10 cellular contexts compared by ENCODE assay signal in the genomic region with DNA sequence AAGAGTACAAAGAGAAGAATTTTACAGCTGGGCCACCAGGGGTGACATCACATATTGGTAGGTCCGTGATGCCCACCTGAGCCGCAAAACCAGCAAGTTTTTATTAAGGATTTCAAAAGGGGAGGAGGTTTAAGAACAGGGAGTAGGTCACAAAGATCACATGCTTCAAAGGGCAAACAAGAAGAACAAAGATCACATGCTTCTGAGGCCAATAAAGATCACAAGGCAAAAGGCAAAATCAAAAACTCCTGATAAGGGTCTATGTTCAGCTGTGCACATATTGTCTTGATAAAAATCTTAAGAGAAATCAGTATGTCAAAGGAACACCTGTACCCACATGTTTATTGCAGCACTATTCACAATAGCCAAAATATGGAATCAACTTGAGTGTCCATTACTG. TPM values are rescaled to one million over a fixed set of nuclear protein-coding genes. Genes with fewer than 3 reads are reported as not detected.
DNase-seq lines count a peak whose midpoint lies in the region; ATAC-seq and TF ChIP-seq lines count a peak whose summit lies in the region.
"Not testable (repeated sequence)": the region's sequence is repeated elsewhere in the genome, so short reads cannot be mapped to it uniquely, and the experiment has no call there.
"Had no signal": no experiment of that assay in that cellular context is flagged by ENCODE, and none has a peak within 500 bp of the region (broad histone marks: within the 10 kb centered on the region; RNA-seq: fewer than 3 reads in every experiment).

No MANE protein-coding gene starts in this region.

- H3K27me3 Mint-ChIP-seq in endodermal cell (ENCODE audit: insufficient read depth), result not testable (repeated sequence)

- not testable (repeated sequence) for H3K4me1 ChIP-seq in endodermal cell (ENCODE audit: control insufficient read depth, insufficient read depth, low read length)
- peaks cover 0 to 57% (median 16%) of the 10 kb centered on the region in 4 donors for H3K4me1 ChIP-seq in right lobe of liver
- peaks cover 0 to 64% (median 29%) of the 10 kb centered on the region in 4 donors for H3K4me1 ChIP-seq in transverse colon

- not testable (repeated sequence) for H3K27ac Mint-ChIP-seq in endodermal cell

- TF ChIP-seq EP300 in transverse colon (IDR thresholded peaks at IDR 0.05; ENCODE audit: low read depth), result not testable (repeated sequence)

- WGBS in endodermal cell (ENCODE audit: insufficient coverage in 1 of 2, insufficient read length in 1 of 2), 2 experiments, result 91 to 93% methylated on average over 2 of the region's 2 CpGs
- whole genome bisulfite sequencing in right lobe of liver (ENCODE audit: insufficient coverage, low coverage, low lambda C conversion rate, missing lambda C conversion rate), result 22% methylated on average over 2 of the region's 2 CpGs
- WGBS in transverse colon (ENCODE audit: low coverage in 1 of 2), 2 donors, result 47 to 83% methylated on average over 2 of the region's 2 CpGs

- H3K4me3 Mint-ChIP-seq in endodermal cell, result not testable (repeated sequence)

- H3K9me3 Mint-ChIP-seq in endodermal cell, result not testable (repeated sequence)

- H3K27me3 ChIP-seq in endodermal cell (ENCODE audit: control insufficient read depth, insufficient read depth, low read length, poor library complexity, severe bottlenecking); right lobe of liver; transverse colon: not testable (repeated sequence)

- not testable (repeated sequence) for ATAC-seq in right lobe of liver

- not testable (repeated sequence) for H3K9ac ChIP-seq in endodermal cell (ENCODE audit: extremely low read depth, low read length, poor library complexity, severe bottlenecking)

- H3K4me3 ChIP-seq in endodermal cell (ENCODE audit: low read length); right lobe of liver; transverse colon: not testable (repeated sequence)

- peak overlapping the region; percentile 97 for H3K27ac ChIP-seq in 22Rv1
- not testable (repeated sequence) for H3K27ac ChIP-seq in endodermal cell (ENCODE audit: low read depth, low read length)
- peak overlapping the region in 2 of 3 donors; percentile 90 to 98 for H3K27ac ChIP-seq in right lobe of liver
- H3K27ac ChIP-seq in transverse colon, result peak overlapping the region; percentile 89 to 98 (median 97)

- H3K9me3 ChIP-seq in endodermal cell (ENCODE audit: control insufficient read depth, low read length); right lobe of liver; transverse colon: not testable (repeated sequence)

- TF ChIP-seq POLR2A in right lobe of liver (IDR thresholded peaks at IDR 0.05); transverse colon (IDR thresholded peaks at IDR 0.05): not testable (repeated sequence)

- not testable (repeated sequence) for TF ChIP-seq CTCF in 22Rv1 (IDR thresholded peaks at IDR 0.05); right lobe of liver (IDR thresholded peaks at IDR 0.05)
- TF ChIP-seq CTCF in endodermal cell (conservative IDR thresholded peaks at IDR 0.05) (peak; percentile 17), transverse colon (IDR thresholded peaks at IDR 0.05) (peak in 1 of 5 experiments; percentile 10)

- peaks cover 23% of the 10 kb centered on the region for H3K4me1 Mint-ChIP-seq in endodermal cell

- H3K36me3 Mint-ChIP-seq in endodermal cell (ENCODE audit: low read depth), result not testable (repeated sequence)

- DNase-seq in DMS53 (lab: John Stamatoyannopoulos, UW), result peak; percentile 9
- DNase-seq in NCI-H146 (lab: John Stamatoyannopoulos, UW), result peak; percentile 76
- DNase-seq in NCI-H2196 (lab: John Stamatoyannopoulos, UW; ENCODE audit: unreplicated experiment), result peak; percentile 57
- peak; percentile 61 for DNase-seq in NCI-H774 (lab: John Stamatoyannopoulos, UW)
- DNase-seq in endodermal cell, right lobe of liver, transverse colon: not testable (repeated sequence)

- in situ Hi-C loops in transverse colon (cut with MboI; ENCODE audit: low pct_ligation_motif_present in 1 of 4, low pct_unique_long_range_greater_than_20kb in 1 of 4, low sequenced_read_pairs in 3 of 4), result loop anchor here in 3 of 4 donors (25.0 kb wide), 2 partner anchors 452 to 902 kb away; a partner anchor contains a TSS

- H3K36me3 ChIP-seq in endodermal cell (ENCODE audit: control insufficient read depth, insufficient read depth, low read length); right lobe of liver; transverse colon: not testable (repeated sequence)

- intact Hi-C loops in right lobe of liver (cut with DNase I); transverse colon (cut with DNase I; ENCODE audit: low total_unique reads): not testable (repeated sequence)

RNA-seq across cellular contexts. Expression of a gene that starts 2.3 kb away (rescaled TPM):
- total RNA-seq in endodermal cell (10 to 100 TPM; 12.4 to 16.8 TPM), right lobe of liver (10 to 100 TPM; 28.7 to 62.4 (median 41.9) TPM), transverse colon (10 to 100 TPM; 39.1 to 88.1 (median 70.6) TPM)
- polyA plus RNA-seq in endodermal cell (2013, experiment 1 of 2), result 17.4 TPM
- polyA plus RNA-seq in endodermal cell (2013, experiment 2 of 2), result 16.0 TPM

RNA-seq across cellular contexts. Expression of a gene that starts 25.7 kb away (rescaled TPM):
- total RNA-seq in endodermal cell (under 1 TPM in 1 of 2 donors, not detected in 1; 0.20 TPM), right lobe of liver (1 to 10 TPM in 1 of 6 experiments, under 1 TPM in 5; 0.20 to 2.3 (median 0.37) TPM), transverse colon (1 to 10 TPM in 1 of 4 donors, under 1 TPM in 1, not detected in 2; 0.95 to 1.6 TPM)
- polyA plus RNA-seq in endodermal cell (2013, experiment 1 of 2), result 0.50 TPM
- 0.41 TPM for polyA plus RNA-seq in endodermal cell (2013, experiment 2 of 2)
- total RNA-seq: Calu3, GM23338 had no signal
- polyA plus RNA-seq: GM23338 had no signal

RNA-seq across cellular contexts. Expression of a gene that starts 32.9 kb away (rescaled TPM):
- total RNA-seq in endodermal cell, result 1 to 10 TPM; 5.0 to 7.2 TPM
- 5.4 TPM for polyA plus RNA-seq in endodermal cell (2013, experiment 1 of 2)
- 4.6 TPM for polyA plus RNA-seq in endodermal cell (2013, experiment 2 of 2)
- 1 to 10 TPM; 1.5 to 7.7 (median 3.1) TPM for total RNA-seq in right lobe of liver
- total RNA-seq in transverse colon, result 10 to 100 TPM in 1 of 4 donors, 1 to 10 TPM in 3; 6.6 to 13.3 (median 7.6) TPM
